Comparison of ENCODE assay signal across 27 cellular contexts in the genomic region with DNA sequence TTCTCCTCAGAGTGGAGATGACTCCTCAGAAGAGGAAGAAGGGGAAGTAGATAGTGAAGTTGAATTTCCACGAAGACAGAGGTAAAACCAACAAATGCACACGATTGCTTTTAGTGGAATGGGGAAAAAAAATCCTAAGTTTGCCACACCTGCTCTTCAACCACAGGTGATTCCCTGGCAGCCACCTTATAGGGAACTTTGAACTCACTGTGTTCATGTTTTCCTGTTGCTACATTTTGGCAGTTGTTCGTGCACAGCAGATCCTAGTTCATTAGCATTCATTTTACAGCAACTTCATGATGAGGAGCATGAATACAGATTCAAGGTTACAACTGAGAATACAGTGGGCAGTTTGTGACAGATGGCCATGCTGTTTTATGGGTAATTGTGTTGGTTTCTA.
"Had no signal": no experiment of that assay in that cellular context is flagged by ENCODE, and none has a peak within 500 bp of the region (broad histone marks: within the 10 kb centered on the region; RNA-seq: fewer than 3 reads in every experiment).

No MANE protein-coding gene starts in this region.

- H3K36me3 ChIP-seq: prostate gland had no signal

- DNase-seq: hippocampal formation; kidney glomerular epithelial cell; left cardiac atrium; left ventricle myocardium inferior; midbrain; naive thymus-derived CD8-positive, alpha-beta T cell; nucleus accumbens; pancreas; posterior cingulate gyrus; retina; right cardiac atrium; spleen; stimulated activated CD4-positive, alpha-beta T cell treated with anti-CD3 and anti-CD28 coated beads, Interleukin-2, amount 100 ng/mL, for 48 hours; stimulated activated CD4-positive, alpha-beta T cell treated with anti-CD3 and anti-CD28 coated beads, Interleukin-4, amount 100 ng/mL, for 4 hours; stimulated activated CD8-positive, alpha-beta memory T cell treated with anti-CD3 and anti-CD28 coated beads, Interleukin-4, amount 100 ng/mL, for 48 hours; stimulated activated naive CD4-positive, alpha-beta T cell treated with Interleukin-2 at 50 U/mL for 16 hours; stimulated activated naive CD8-positive, alpha-beta T cell treated with anti-CD3 and anti-CD28 coated beads, Interleukin-15, amount 100 ng/mL, for 72 hours; substantia nigra; upper lobe of left lung had no signal

- H3K9me3 ChIP-seq: left ventricle myocardium inferior, pancreas, prostate gland, spleen, tibial nerve, upper lobe of left lung, vagina had no signal

- ATAC-seq: left cardiac atrium; naive thymus-derived CD8-positive, alpha-beta T cell; pancreas; right cardiac atrium; sciatic nerve; stimulated activated memory B cell treated with anti-CD40 and anti-IgM and Interleukin-4, amounts not matched to agents 10 μg/mL and 1 μg/mL and 100 μg/mL, for 72 hours; stimulated activated naive CD8-positive, alpha-beta T cell treated with anti-CD3 and anti-CD28 coated beads, Interleukin-15, amount 100 ng/mL, for 72 hours had no signal

- H3K27ac ChIP-seq: left ventricle myocardium inferior, pancreas, prostate gland, skin epidermis, tibial nerve, upper lobe of left lung, vagina had no signal

- FAIRE-seq: keratinocyte, pancreas had no signal

- H3K4me1 ChIP-seq: left ventricle myocardium inferior, pancreas, prostate gland, tibial nerve, upper lobe of left lung, vagina had no signal

- H3K27me3 ChIP-seq: pancreas, spleen, tibial nerve, upper lobe of left lung, vagina had no signal

- H3K4me3 ChIP-seq: left ventricle myocardium inferior, lung, pancreas, prostate gland, skin epidermis, spleen, tibial nerve, upper lobe of left lung, vagina had no signal
